In genomic region chr5:176447538-176447981, GRCh38 we compare ENCODE assay signal across 8 cellular contexts. TPM values are rescaled to one million over a fixed set of nuclear protein-coding genes. Genes with fewer than 3 reads are reported as not detected.
DNase-seq lines count a peak whose midpoint lies in the region; ATAC-seq lines count a peak whose summit lies in the region.

No MANE protein-coding gene starts in this region.

- no peaks in the 10 kb centered on the region for H3K9me3 ChIP-seq in CD8-positive, alpha-beta memory T cell (ENCODE audit: low read length)

- peak overlapping the region; percentile 95 for H3K27ac ChIP-seq in CD8-positive, alpha-beta memory T cell (ENCODE audit: low read depth, low read length)

- intact Hi-C loops in cardiac septum (cut with DNase I) (no loop called here), sciatic nerve (cut with DNase I) (no loop called here)

- H3K36me3 ChIP-seq in CD8-positive, alpha-beta memory T cell (ENCODE audit: insufficient read depth, low read length) = no peaks in the 10 kb centered on the region

- H3K27me3 Mint-ChIP-seq in CD8-positive, alpha-beta memory T cell = peaks cover 4 to 12% of the 10 kb centered on the region in 2 donors
- H3K27me3 Mint-ChIP-seq in activated T-helper 17 cell treated with anti-CD3 and anti-CD28 coated beads, Interleukin-2, amount 50 U/mL, for 72 hours = no peaks in the 10 kb centered on the region

- no peaks in the 10 kb centered on the region for H3K27me3 ChIP-seq in CD8-positive, alpha-beta memory T cell (ENCODE audit: insufficient read depth, low read length, poor library complexity, severe bottlenecking)

- CTCF ChIA-PET in CD8-positive, alpha-beta memory T cell (lab: Charles Lee) = interaction anchor here (0.7 to 2.9 kb wide), 26 partner anchors 9 to 213 kb away, joined by 3 to 33 read pairs (median 4); partner anchors contain the start of genes CDHR2, CLTB, KIAA1191 and RNF44

- H3K4me1 Mint-ChIP-seq in CD8-positive, alpha-beta memory T cell = peaks cover 30 to 48% (median 40%) of the 10 kb centered on the region in 3 donors
- peaks cover 8% of the 10 kb centered on the region for H3K4me1 Mint-ChIP-seq in activated T-helper 17 cell treated with anti-CD3 and anti-CD28 coated beads, Interleukin-2, amount 50 U/mL, for 72 hours

- peaks cover 25% of the 10 kb centered on the region for H3K4me1 ChIP-seq in CD8-positive, alpha-beta memory T cell (ENCODE audit: insufficient read depth, low read length)

- no peak for DNase-seq in CD8-positive, alpha-beta memory T cell
- peak; percentile 87 for DNase-seq in cardiac septum (ENCODE audit: low spot score)
- DNase-seq in sciatic nerve (ENCODE audit: low spot score) = no peak
- DNase-seq in inferior parietal cortex (ENCODE audit: extremely low spot score) = no peak
- no peak for DNase-seq in middle frontal gyrus (ENCODE audit: extremely low spot score, low spot score)

- POLR2A ChIA-PET in CD8-positive, alpha-beta memory T cell (lab: Charles Lee) = interaction anchor here (1.0 to 3.0 kb wide), 9 partner anchors 16 to 102 kb away, joined by 3 to 50 read pairs (median 7); partner anchors contain the start of genes CDHR2, CLTB, HIGD2A and KIAA1191

- H3K27ac Mint-ChIP-seq in CD8-positive, alpha-beta memory T cell = peak overlapping the region; percentile 96 to 100 (median 99)
- peak overlapping the region; percentile 92 for H3K27ac Mint-ChIP-seq in activated T-helper 17 cell treated with anti-CD3 and anti-CD28 coated beads, Interleukin-2, amount 50 U/mL, for 72 hours

- ATAC-seq in GM19351 (IDR thresholded peaks at IDR 0.05; ENCODE audit: unreplicated experiment) = peak; percentile 28
- peak; percentile 36 for ATAC-seq in HG03439 (IDR thresholded peaks at IDR 0.05; ENCODE audit: unreplicated experiment)
- peak; percentile 12 for ATAC-seq in activated T-helper 17 cell treated with anti-CD3 and anti-CD28 coated beads, Interleukin-2, amount 50 U/mL, for 72 hours (replicated peaks)
- ATAC-seq in sciatic nerve = peak; percentile 50

- H3K4me3 Mint-ChIP-seq in CD8-positive, alpha-beta memory T cell = peak overlapping the region; percentile 91 to 99 (median 98)
- peak overlapping the region; percentile 89 for H3K4me3 Mint-ChIP-seq in activated T-helper 17 cell treated with anti-CD3 and anti-CD28 coated beads, Interleukin-2, amount 50 U/mL, for 72 hours

- H3K4me3 ChIP-seq in CD8-positive, alpha-beta memory T cell (ENCODE audit: low read length) = peak overlapping the region; percentile 98

- peaks cover 0 to 5% (median 2%) of the 10 kb centered on the region in 5 donors for H3K9me3 Mint-ChIP-seq in CD8-positive, alpha-beta memory T cell
- no peaks in the 10 kb centered on the region for H3K9me3 Mint-ChIP-seq in activated T-helper 17 cell treated with anti-CD3 and anti-CD28 coated beads, Interleukin-2, amount 50 U/mL, for 72 hours

- peaks cover 0 to 27% (median 0%) of the 10 kb centered on the region in 3 donors for H3K36me3 Mint-ChIP-seq in CD8-positive, alpha-beta memory T cell
- peaks cover 28% of the 10 kb centered on the region for H3K36me3 Mint-ChIP-seq in activated T-helper 17 cell treated with anti-CD3 and anti-CD28 coated beads, Interleukin-2, amount 50 U/mL, for 72 hours (ENCODE audit: low read depth)

RNA-seq across cellular contexts. Expression of gene FAF2, which starts 0.6 kb away (rescaled TPM):
- total RNA-seq in CD8-positive, alpha-beta memory T cell = 10 to 100 TPM; 45.1 to 45.2 TPM
- 13.5 TPM for polyA plus RNA-seq in CD8-positive, alpha-beta memory T cell
- 10 to 100 TPM; 41.1 to 41.3 TPM for total RNA-seq in activated T-helper 17 cell treated with anti-CD3 and anti-CD28 coated beads, Interleukin-2, amount 50 U/mL, for 72 hours
- total RNA-seq in cardiac septum = 15.9 TPM
- 35.6 TPM for total RNA-seq in sciatic nerve

RNA-seq across cellular contexts. Expression of gene CLTB, which starts 31.2 kb away (rescaled TPM):
- 10 to 100 TPM; 62.0 to 66.4 TPM for total RNA-seq in CD8-positive, alpha-beta memory T cell
- polyA plus RNA-seq in CD8-positive, alpha-beta memory T cell = 96.3 TPM
- total RNA-seq in activated T-helper 17 cell treated with anti-CD3 and anti-CD28 coated beads, Interleukin-2, amount 50 U/mL, for 72 hours = 10 to 100 TPM; 22.9 to 56.9 TPM
- total RNA-seq in cardiac septum (252 TPM), sciatic nerve (122 TPM)

RNA-seq across cellular contexts. Expression of gene HIGD2A, which starts 59.0 kb away (rescaled TPM):
- 100 to 1,000 TPM in 1 of 2 experiments, 10 to 100 TPM in 1; 98.3 to 101 TPM for total RNA-seq in CD8-positive, alpha-beta memory T cell
- 221 TPM for polyA plus RNA-seq in CD8-positive, alpha-beta memory T cell
- total RNA-seq in activated T-helper 17 cell treated with anti-CD3 and anti-CD28 coated beads, Interleukin-2, amount 50 U/mL, for 72 hours = 100 to 1,000 TPM; 114 to 120 TPM
- total RNA-seq in cardiac septum = 266 TPM
- 58.8 TPM for total RNA-seq in sciatic nerve

RNA-seq across cellular contexts. Expression of gene NOP16, which starts 59.2 kb away (rescaled TPM):
- 100 to 1,000 TPM; 157 to 160 TPM for total RNA-seq in CD8-positive, alpha-beta memory T cell
- polyA plus RNA-seq in CD8-positive, alpha-beta memory T cell = 33.5 TPM
- 10 to 100 TPM; 37.6 to 99.0 TPM for total RNA-seq in activated T-helper 17 cell treated with anti-CD3 and anti-CD28 coated beads, Interleukin-2, amount 50 U/mL, for 72 hours
- total RNA-seq in cardiac septum (22.5 TPM), sciatic nerve (9.3 TPM)
